In genomic region chr18:22471546-22472131, GRCh38 we compare ENCODE assay signal across 1 cellular context.
TF ChIP-seq lines count a peak whose summit lies in the region.

No MANE protein-coding gene starts in this region.

TF ChIP-seq in HepG2, 621 proteins besides CTCF, POLR2A, EP300 and RAD21 (continued from another document):
- TF ChIP-seq ZNF780A (CRISPR knock-in tag; IDR thresholded peaks at IDR 0.05) = no peak
- TF ChIP-seq ZNF296 (CRISPR knock-in tag; conservative IDR thresholded peaks at IDR 0.05) = no peak
- no peak for TF ChIP-seq ZNF260 (CRISPR knock-in tag; IDR thresholded peaks at IDR 0.05; ENCODE audit: borderline replicate concordance, low read depth)
- TF ChIP-seq GLMP (CRISPR knock-in tag; IDR thresholded peaks at IDR 0.05; ENCODE audit: borderline replicate concordance) = no peak
- no peak for TF ChIP-seq NCOA5 (CRISPR knock-in tag; IDR thresholded peaks at IDR 0.05)
